Comparison of ENCODE assay signal across 1 cellular context in the genomic region with DNA sequence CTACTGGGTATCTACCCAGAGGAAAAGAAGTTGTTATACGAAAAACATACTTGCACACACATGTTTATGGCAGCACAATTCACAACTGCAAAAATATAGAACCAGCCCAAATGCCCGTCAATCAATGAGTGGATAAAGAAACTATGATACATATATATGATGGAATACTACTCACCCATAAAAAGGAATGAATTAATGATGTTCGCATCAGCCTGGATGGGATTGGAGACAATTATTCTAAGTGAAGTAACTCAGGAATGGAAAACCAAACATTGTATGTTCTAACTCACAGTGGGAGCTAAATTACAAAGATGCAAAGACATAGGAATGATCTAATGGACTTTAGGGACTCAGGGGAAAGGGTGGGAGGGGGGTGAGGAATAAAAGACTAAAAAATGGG. TPM values are rescaled to one million over a fixed set of nuclear protein-coding genes. Genes with fewer than 3 reads are reported as not detected.
"Had no signal": no experiment of that assay in that cellular context is flagged by ENCODE, and none has a peak within 500 bp of the region (broad histone marks: within the 10 kb centered on the region; RNA-seq: fewer than 3 reads in every experiment).

No MANE protein-coding gene starts in this region.

RNA-seq across cellular contexts. Expression of a gene that starts 1.7 kb away (rescaled TPM):
- total RNA-seq: PC-3 had no signal
